ENCODE assay signal across 27 cellular contexts in the genomic region with DNA sequence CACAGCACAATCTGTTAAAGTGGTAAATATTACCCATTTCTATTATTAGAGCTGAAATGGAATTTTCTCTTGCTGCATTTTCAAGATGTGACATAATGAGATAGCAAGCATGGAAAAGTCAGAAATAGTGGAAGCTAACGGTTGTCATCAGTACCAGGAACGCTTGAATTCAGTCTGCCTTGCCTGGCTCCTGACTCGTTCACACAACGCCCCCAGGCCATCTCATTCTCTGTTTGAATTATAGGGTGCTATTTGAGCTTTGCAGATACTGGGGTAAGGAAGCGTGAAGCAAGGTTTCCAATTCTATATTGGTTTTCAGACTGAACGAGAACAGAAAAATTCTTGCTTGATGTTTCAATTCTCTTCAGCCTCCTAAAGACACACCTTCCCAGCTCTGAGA.
"Had no signal": no experiment of that assay in that cellular context is flagged by ENCODE, and none has a peak within 500 bp of the region (broad histone marks: within the 10 kb centered on the region; RNA-seq: fewer than 3 reads in every experiment).

No MANE protein-coding gene starts in this region.

- H3K9me3 ChIP-seq: ascending aorta, breast epithelium, colonic mucosa had no signal

- ATAC-seq: activated naive CD4-positive, alpha-beta T cell treated with anti-CD3 and anti-CD28 coated beads, Interleukin-2, amount 50 U/mL, for 72 hours; activated T-cell treated with anti-CD3 and anti-CD28 coated beads, Interleukin-2, amount 50 U/mL, for 72 hours; esophagus mucosa had no signal

- H3K4me3 ChIP-seq: ascending aorta, breast epithelium, cardiac muscle cell, colonic mucosa, dorsolateral prefrontal cortex had no signal

- DNase-seq: activated CD4-positive, alpha-beta memory T cell treated with anti-CD3 and anti-CD28 coated beads, Interleukin-2, amount 10 ng/mL, durations not matched to agents 7 days and 5 days; activated CD4-positive, alpha-beta T cell treated with anti-CD3 and anti-CD28 coated beads for 1 hour; activated CD4-positive, alpha-beta T cell treated with anti-CD3 and anti-CD28 coated beads for 4 hours; activated CD4-positive, alpha-beta T cell treated with anti-CD3 and anti-CD28 coated beads, Interleukin-2, amount 10 ng/mL, durations not matched to agents 7 days and 5 days; activated CD4-positive, alpha-beta T cell treated with anti-CD3 and anti-CD28 coated beads, Interleukin-2, amount 50 U/mL, for 4 hours; activated CD8-positive, alpha-beta memory T cell treated with anti-CD3 and anti-CD28 coated beads, Interleukin-2, amount 50 U/mL, for 48 hours; activated gamma-delta T cell; activated naive CD4-positive, alpha-beta T cell; activated naive CD4-positive, alpha-beta T cell treated with anti-CD3 and anti-CD28 coated beads, Interleukin-2, amount 10 ng/mL, durations not matched to agents 7 days and 5 days; activated naive CD8-positive, alpha-beta T cell treated with anti-CD3 and anti-CD28 coated beads, Interleukin-2, amount 10 ng/mL, durations not matched to agents 7 days and 5 days; activated T-cell treated with anti-CD3 and anti-CD28 coated beads for 4 hours; activated T-cell treated with anti-CD3 and anti-CD28 coated beads, Interleukin-2, amount 50 U/mL, for 24 hours; activated T-cell treated with anti-CD3 and anti-CD28 coated beads, Interleukin-2, amount 50 U/mL, for 72 hours; central memory CD4-positive, alpha-beta T cell; cerebellar nuclear complex; colonic mucosa; effector memory CD4-positive, alpha-beta T cell; endodermal cell; foreskin fibroblast; hippocampal formation; T1000 had no signal

- H3K27ac ChIP-seq: ascending aorta, breast epithelium, cardiac muscle cell, colonic mucosa had no signal

- H3K27me3 ChIP-seq: ascending aorta, breast epithelium, cardiac muscle cell, colonic mucosa had no signal

- H3K36me3 ChIP-seq: ascending aorta, breast epithelium, cardiac muscle cell, colonic mucosa had no signal
